In genomic region chr2:120760446-120761135, GRCh38 we compare ENCODE assay signal across 3 cellular contexts.
A peak's percentile ranks its signal among the peaks of the same experiment; 100 is the strongest.
TF ChIP-seq lines count a peak whose summit lies in the region.

No MANE protein-coding gene starts in this region.

TF ChIP-seq in IMR-90, 13 proteins besides CTCF, POLR2A, EP300 and RAD21:
- TF ChIP-seq MAFK (IDR thresholded peaks at IDR 0.05; ENCODE audit: low read depth, low read length), result no peak
- TF ChIP-seq CEBPB (IDR thresholded peaks at IDR 0.05; ENCODE audit: low read depth, low read length), result peak; percentile 99
TF ChIP-seq in IMR-90: peak in this region for 1.

TF ChIP-seq in H1, 55 proteins besides CTCF, POLR2A, EP300 and RAD21:
- TF ChIP-seq CEBPB (IDR thresholded peaks at IDR 0.05; ENCODE audit: low read depth, low read length), result peak; percentile 97
- no peak for TF ChIP-seq SUZ12 (IDR thresholded peaks at IDR 0.05; ENCODE audit: low read length)

TF ChIP-seq in SK-N-SH treated with all-trans-retinoic acid at 6 μM for 48 hours, 23 proteins besides CTCF, POLR2A, EP300 and RAD21:
- TF ChIP-seq CSDC2 (CRISPR knock-in tag; IDR thresholded peaks at IDR 0.05) (no peak), TCF4 (CRISPR knock-in tag; IDR thresholded peaks at IDR 0.05; ENCODE audit: borderline replicate concordance) (no peak), SNAI2 (CRISPR knock-in tag; IDR thresholded peaks at IDR 0.05) (no peak), ZFP30 (CRISPR knock-in tag; IDR thresholded peaks at IDR 0.05) (no peak), PPARA (CRISPR knock-in tag; IDR thresholded peaks at IDR 0.05; ENCODE audit: borderline replicate concordance) (no peak), BACH2 (CRISPR knock-in tag; IDR thresholded peaks at IDR 0.05; ENCODE audit: borderline replicate concordance) (no peak), ZFP3 (CRISPR knock-in tag; IDR thresholded peaks at IDR 0.05) (no peak), ZNF8 (CRISPR knock-in tag; IDR thresholded peaks at IDR 0.05) (no peak), ESRRG (CRISPR knock-in tag; IDR thresholded peaks at IDR 0.05) (no peak), GLIS3 (CRISPR knock-in tag; IDR thresholded peaks at IDR 0.05) (no peak), ZNF565 (CRISPR knock-in tag; conservative IDR thresholded peaks at IDR 0.05; ENCODE audit: low read depth) (no peak), ISL1 (CRISPR knock-in tag; IDR thresholded peaks at IDR 0.05) (no peak), RARB (CRISPR knock-in tag; IDR thresholded peaks at IDR 0.05) (no peak), ZC3H10 (CRISPR knock-in tag; IDR thresholded peaks at IDR 0.05) (no peak), ZNF70 (CRISPR knock-in tag; IDR thresholded peaks at IDR 0.05) (no peak)
- TF ChIP-seq, protein P1, sequence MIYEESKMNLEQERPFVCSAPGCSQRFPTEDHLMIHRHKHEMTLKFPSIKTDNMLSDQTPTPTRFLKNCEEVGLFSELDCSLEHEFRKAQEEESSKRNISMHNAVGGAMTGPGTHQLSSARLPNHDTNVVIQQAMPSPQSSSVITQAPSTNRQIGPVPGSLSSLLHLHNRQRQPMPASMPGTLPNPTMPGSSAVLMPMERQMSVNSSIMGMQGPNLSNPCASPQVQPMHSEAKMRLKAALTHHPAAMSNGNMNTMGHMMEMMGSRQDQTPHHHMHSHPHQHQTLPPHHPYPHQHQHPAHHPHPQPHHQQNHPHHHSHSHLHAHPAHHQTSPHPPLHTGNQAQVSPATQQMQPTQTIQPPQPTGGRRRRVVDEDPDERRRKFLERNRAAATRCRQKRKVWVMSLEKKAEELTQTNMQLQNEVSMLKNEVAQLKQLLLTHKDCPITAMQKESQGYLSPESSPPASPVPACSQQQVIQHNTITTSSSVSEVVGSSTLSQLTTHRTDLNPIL (CRISPR knock-in tag; IDR thresholded peaks at IDR 0.05; ENCODE audit: low read depth), result no peak
- TF ChIP-seq, protein P2, sequence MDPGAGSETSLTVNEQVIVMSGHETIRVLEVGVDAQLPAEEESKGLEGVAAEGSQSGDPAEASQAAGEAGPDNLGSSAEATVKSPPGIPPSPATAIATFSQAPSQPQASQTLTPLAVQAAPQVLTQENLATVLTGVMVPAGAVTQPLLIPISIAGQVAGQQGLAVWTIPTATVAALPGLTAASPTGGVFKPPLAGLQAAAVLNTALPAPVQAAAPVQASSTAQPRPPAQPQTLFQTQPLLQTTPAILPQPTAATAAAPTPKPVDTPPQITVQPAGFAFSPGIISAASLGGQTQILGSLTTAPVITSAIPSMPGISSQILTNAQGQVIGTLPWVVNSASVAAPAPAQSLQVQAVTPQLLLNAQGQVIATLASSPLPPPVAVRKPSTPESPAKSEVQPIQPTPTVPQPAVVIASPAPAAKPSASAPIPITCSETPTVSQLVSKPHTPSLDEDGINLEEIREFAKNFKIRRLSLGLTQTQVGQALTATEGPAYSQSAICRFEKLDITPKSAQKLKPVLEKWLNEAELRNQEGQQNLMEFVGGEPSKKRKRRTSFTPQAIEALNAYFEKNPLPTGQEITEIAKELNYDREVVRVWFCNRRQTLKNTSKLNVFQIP (CRISPR knock-in tag; IDR thresholded peaks at IDR 0.05; ENCODE audit: borderline replicate concordance, low read depth), result no peak
- TF ChIP-seq, protein P3, sequence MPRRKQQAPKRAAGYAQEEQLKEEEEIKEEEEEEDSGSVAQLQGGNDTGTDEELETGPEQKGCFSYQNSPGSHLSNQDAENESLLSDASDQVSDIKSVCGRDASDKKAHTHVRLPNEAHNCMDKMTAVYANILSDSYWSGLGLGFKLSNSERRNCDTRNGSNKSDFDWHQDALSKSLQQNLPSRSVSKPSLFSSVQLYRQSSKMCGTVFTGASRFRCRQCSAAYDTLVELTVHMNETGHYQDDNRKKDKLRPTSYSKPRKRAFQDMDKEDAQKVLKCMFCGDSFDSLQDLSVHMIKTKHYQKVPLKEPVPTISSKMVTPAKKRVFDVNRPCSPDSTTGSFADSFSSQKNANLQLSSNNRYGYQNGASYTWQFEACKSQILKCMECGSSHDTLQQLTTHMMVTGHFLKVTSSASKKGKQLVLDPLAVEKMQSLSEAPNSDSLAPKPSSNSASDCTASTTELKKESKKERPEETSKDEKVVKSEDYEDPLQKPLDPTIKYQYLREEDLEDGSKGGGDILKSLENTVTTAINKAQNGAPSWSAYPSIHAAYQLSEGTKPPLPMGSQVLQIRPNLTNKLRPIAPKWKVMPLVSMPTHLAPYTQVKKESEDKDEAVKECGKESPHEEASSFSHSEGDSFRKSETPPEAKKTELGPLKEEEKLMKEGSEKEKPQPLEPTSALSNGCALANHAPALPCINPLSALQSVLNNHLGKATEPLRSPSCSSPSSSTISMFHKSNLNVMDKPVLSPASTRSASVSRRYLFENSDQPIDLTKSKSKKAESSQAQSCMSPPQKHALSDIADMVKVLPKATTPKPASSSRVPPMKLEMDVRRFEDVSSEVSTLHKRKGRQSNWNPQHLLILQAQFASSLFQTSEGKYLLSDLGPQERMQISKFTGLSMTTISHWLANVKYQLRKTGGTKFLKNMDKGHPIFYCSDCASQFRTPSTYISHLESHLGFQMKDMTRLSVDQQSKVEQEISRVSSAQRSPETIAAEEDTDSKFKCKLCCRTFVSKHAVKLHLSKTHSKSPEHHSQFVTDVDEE (CRISPR knock-in tag; IDR thresholded peaks at IDR 0.05), result no peak
